23 cellular contexts compared by ENCODE assay signal in the genomic region with DNA sequence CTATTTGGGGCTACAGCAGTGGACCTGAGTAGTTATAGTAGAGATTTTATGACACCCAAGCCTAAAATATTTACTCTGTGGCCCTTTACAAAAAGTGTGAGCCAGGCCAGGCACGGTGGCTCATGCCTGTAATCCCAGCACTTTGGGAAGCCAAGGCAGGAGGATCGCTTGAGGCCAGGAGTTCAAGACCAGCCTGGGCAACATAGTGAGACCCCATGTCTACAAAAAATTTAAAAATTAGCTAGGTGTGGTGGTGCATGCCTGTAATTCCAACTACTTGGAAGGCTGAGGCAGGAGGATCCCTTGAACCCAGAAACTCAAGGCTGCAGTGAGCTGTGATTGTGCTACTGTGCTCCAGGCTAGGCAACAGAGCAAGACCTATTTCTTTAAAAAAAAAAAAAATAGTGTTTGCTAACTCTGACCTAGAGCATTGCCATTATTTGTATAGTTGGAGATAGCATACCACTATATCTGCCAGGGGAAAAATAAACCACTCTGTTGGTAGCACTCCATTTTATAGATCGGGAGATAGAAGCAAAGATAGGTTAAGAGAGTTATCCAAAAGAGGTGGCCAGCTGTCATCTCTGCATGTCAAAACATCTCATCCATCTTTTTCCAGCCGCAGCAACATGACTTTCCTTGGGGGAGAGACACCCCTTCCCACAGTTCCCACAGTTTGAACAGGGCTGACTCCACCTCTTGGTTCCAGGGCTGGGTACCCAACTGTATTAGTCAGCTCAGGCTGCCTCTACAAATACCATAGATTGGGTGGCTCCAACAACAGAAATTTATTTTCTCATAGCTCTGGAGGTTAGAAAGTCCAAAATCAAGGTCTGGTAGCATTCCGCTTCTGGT. TPM values are rescaled to one million over a fixed set of nuclear protein-coding genes. Genes with fewer than 3 reads are reported as not detected.
"Had no signal": no experiment of that assay in that cellular context is flagged by ENCODE, and none has a peak within 500 bp of the region (broad histone marks: within the 10 kb centered on the region; RNA-seq: fewer than 3 reads in every experiment).

No MANE protein-coding gene starts in this region.

- H3K27me3 ChIP-seq: ovary, right atrium auricular region, thyroid gland had no signal

- DNase-seq: activated CD4-positive, alpha-beta memory T cell treated with anti-CD3 and anti-CD28 coated beads, Interleukin-2, amount 10 ng/mL, durations not matched to agents 7 days and 5 days; activated CD4-positive, alpha-beta T cell treated with anti-CD3 and anti-CD28 coated beads, Interleukin-2, amount 10 ng/mL, durations not matched to agents 24 days and 14 days; activated effector memory CD4-positive, alpha-beta T cell treated with Interleukin-2 at 50 U/mL for 16 hours; activated naive CD4-positive, alpha-beta T cell treated with anti-CD3 and anti-CD28 coated beads for 36 hours; activated naive CD8-positive, alpha-beta T cell treated with anti-CD3 and anti-CD28 coated beads, Interleukin-2, amount 10 ng/mL, durations not matched to agents 7 days and 5 days; activated T-cell treated with anti-CD3 and anti-CD28 coated beads, Interleukin-2, amount 50 U/mL, for 72 hours; amygdala; immature natural killer cell; kidney glomerular epithelial cell; left ventricle myocardium inferior; mammary epithelial cell; midbrain; ovary; psoas muscle; stimulated activated CD4-positive, alpha-beta T cell treated with anti-CD3 and anti-CD28 coated beads, Interleukin-4, amount 100 ng/mL, for 24 hours; stimulated activated naive CD4-positive, alpha-beta T cell treated with Interleukin-2 at 50 U/mL for 16 hours; thyroid gland had no signal

- H3K4me3 Mint-ChIP-seq: activated CD4-positive, alpha-beta memory T cell treated with anti-CD3 and anti-CD28 coated beads, Interleukin-2, amount 10 ng/mL, durations not matched to agents 7 days and 5 days; activated CD4-positive, alpha-beta T cell treated with anti-CD3 and anti-CD28 coated beads, Interleukin-2, amount 10 ng/mL, durations not matched to agents 24 days and 14 days; activated naive CD4-positive, alpha-beta T cell treated with anti-CD3 and anti-CD28 coated beads for 36 hours; activated naive CD8-positive, alpha-beta T cell treated with anti-CD3 and anti-CD28 coated beads, Interleukin-2, amount 10 ng/mL, durations not matched to agents 7 days and 5 days; activated T-cell treated with anti-CD3 and anti-CD28 coated beads, Interleukin-2, amount 50 U/mL, for 72 hours; immature natural killer cell; natural killer cell treated with Interleukin-12 subunit alpha and Interleukin-12 subunit beta and Interleukin-15 and Interleukin-18, amount 100 ng/mL, for 72 hours; T-helper 1 cell treated with Interleukin-12 subunit alpha and Interleukin-12 subunit beta and Interleukin-4 antibody, amounts not matched to agents 30 μg/mL and 1 μg/mL, for 36 hours had no signal

- H3K27ac Mint-ChIP-seq: activated CD4-positive, alpha-beta memory T cell treated with anti-CD3 and anti-CD28 coated beads, Interleukin-2, amount 10 ng/mL, durations not matched to agents 7 days and 5 days; activated naive CD4-positive, alpha-beta T cell treated with anti-CD3 and anti-CD28 coated beads for 36 hours; activated naive CD8-positive, alpha-beta T cell treated with anti-CD3 and anti-CD28 coated beads, Interleukin-2, amount 10 ng/mL, durations not matched to agents 7 days and 5 days; activated T-cell treated with anti-CD3 and anti-CD28 coated beads, Interleukin-2, amount 50 U/mL, for 72 hours; immature natural killer cell; natural killer cell treated with Interleukin-12 subunit alpha and Interleukin-12 subunit beta and Interleukin-15 and Interleukin-18, amount 100 ng/mL, for 72 hours; T-helper 1 cell treated with Interleukin-12 subunit alpha and Interleukin-12 subunit beta and Interleukin-4 antibody, amounts not matched to agents 30 μg/mL and 1 μg/mL, for 36 hours had no signal

- H3K27ac ChIP-seq: epithelial cell of prostate, left ventricle myocardium inferior, neutrophil, ovary, psoas muscle, right atrium auricular region, thyroid gland had no signal

- H3K36me3 Mint-ChIP-seq: activated naive CD8-positive, alpha-beta T cell treated with anti-CD3 and anti-CD28 coated beads, Interleukin-2, amount 10 ng/mL, durations not matched to agents 7 days and 5 days; immature natural killer cell; natural killer cell treated with Interleukin-12 subunit alpha and Interleukin-12 subunit beta and Interleukin-15 and Interleukin-18, amount 100 ng/mL, for 72 hours had no signal

- H3K4me3 ChIP-seq: left ventricle myocardium inferior, ovary, psoas muscle, right atrium auricular region, thyroid gland had no signal

- H3K9me3 ChIP-seq: left ventricle myocardium inferior, neutrophil, ovary, psoas muscle, right atrium auricular region, thyroid gland had no signal

- H3K9me3 Mint-ChIP-seq: activated CD4-positive, alpha-beta memory T cell treated with anti-CD3 and anti-CD28 coated beads, Interleukin-2, amount 10 ng/mL, durations not matched to agents 7 days and 5 days; activated CD4-positive, alpha-beta T cell treated with anti-CD3 and anti-CD28 coated beads, Interleukin-2, amount 10 ng/mL, durations not matched to agents 24 days and 14 days; activated naive CD4-positive, alpha-beta T cell treated with anti-CD3 and anti-CD28 coated beads for 36 hours; activated naive CD8-positive, alpha-beta T cell treated with anti-CD3 and anti-CD28 coated beads, Interleukin-2, amount 10 ng/mL, durations not matched to agents 7 days and 5 days; activated T-cell treated with anti-CD3 and anti-CD28 coated beads, Interleukin-2, amount 50 U/mL, for 72 hours; immature natural killer cell; natural killer cell treated with Interleukin-12 subunit alpha and Interleukin-12 subunit beta and Interleukin-15 and Interleukin-18, amount 100 ng/mL, for 72 hours; T-helper 1 cell treated with Interleukin-12 subunit alpha and Interleukin-12 subunit beta and Interleukin-4 antibody, amounts not matched to agents 30 μg/mL and 1 μg/mL, for 36 hours had no signal

- H3K36me3 ChIP-seq: neutrophil, ovary had no signal

- ATAC-seq: activated CD4-positive, CD25-positive, alpha-beta regulatory T cell treated with anti-CD3 and anti-CD28 coated beads, Interleukin-2, amount 50 U/mL, for 24 hours; activated T-cell treated with anti-CD3 and anti-CD28 coated beads, Interleukin-2, amount 50 U/mL, for 72 hours; natural killer cell treated with Interleukin-12 subunit alpha and Interleukin-12 subunit beta and Interleukin-15 and Interleukin-18, amount 100 ng/mL, for 72 hours; psoas muscle had no signal

RNA-seq across cellular contexts. Expression of gene SYT17, which starts 57.3 kb away (rescaled TPM):
- total RNA-seq: activated CD4-positive, alpha-beta memory T cell treated with anti-CD3 and anti-CD28 coated beads, Interleukin-2, amount 10 ng/mL, durations not matched to agents 7 days and 5 days; activated naive CD4-positive, alpha-beta T cell treated with anti-CD3 and anti-CD28 coated beads for 36 hours; activated naive CD8-positive, alpha-beta T cell treated with anti-CD3 and anti-CD28 coated beads, Interleukin-2, amount 10 ng/mL, durations not matched to agents 7 days and 5 days; natural killer cell treated with Interleukin-12 subunit alpha and Interleukin-12 subunit beta and Interleukin-15 and Interleukin-18, amount 100 ng/mL, for 72 hours had no signal
- polyA plus RNA-seq: immature natural killer cell had no signal
